Comparison of ENCODE assay signal across 2 cellular contexts in the genomic region with DNA sequence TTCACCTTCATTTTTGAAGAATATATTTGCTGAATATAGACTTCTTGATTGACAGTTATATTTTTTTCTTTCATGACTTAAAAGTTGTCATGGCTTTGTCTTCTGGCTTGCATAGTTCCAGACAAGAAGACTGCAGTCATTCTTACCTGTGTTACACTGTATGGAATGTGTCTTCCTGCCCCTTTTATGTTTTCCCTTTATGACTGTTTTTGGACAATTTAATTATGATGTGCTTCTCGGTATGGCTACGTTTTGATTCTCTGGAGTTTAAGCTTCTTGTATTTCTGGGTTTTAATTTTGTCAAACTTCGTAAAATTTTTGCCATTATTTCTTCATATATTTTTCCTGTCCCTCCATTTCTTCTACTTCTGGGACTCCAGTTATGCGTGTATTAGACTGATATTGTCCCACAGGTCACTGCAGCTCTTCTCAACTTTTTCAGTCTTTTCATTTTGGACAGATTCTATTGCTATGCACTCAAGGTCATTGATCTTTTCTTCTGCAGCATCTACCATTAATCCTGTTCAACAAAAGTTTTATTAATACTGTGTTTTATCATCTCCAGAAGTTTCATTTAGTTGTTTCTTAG.
A peak's percentile ranks its signal among the peaks of the same experiment; 100 is the strongest.
TF ChIP-seq lines count a peak whose summit lies in the region.

No MANE protein-coding gene starts in this region.

TF ChIP-seq in HEK293T, 16 proteins besides CTCF, POLR2A, EP300 and RAD21:
- TF ChIP-seq LEF1 (IDR thresholded peaks at IDR 0.05; ENCODE audit: borderline replicate concordance) (no peak), SP1 (IDR thresholded peaks at IDR 0.05) (no peak), ARNT (IDR thresholded peaks at IDR 0.05) (no peak), FOXK2 (IDR thresholded peaks at IDR 0.05) (no peak)
- TF ChIP-seq, protein P1, sequence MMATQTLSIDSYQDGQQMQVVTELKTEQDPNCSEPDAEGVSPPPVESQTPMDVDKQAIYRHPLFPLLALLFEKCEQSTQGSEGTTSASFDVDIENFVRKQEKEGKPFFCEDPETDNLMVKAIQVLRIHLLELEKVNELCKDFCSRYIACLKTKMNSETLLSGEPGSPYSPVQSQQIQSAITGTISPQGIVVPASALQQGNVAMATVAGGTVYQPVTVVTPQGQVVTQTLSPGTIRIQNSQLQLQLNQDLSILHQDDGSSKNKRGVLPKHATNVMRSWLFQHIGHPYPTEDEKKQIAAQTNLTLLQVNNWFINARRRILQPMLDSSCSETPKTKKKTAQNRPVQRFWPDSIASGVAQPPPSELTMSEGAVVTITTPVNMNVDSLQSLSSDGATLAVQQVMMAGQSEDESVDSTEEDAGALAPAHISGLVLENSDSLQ (IDR thresholded peaks at IDR 0.05), result peak; percentile 15; the same call in 1 of the 2 replicates

TF ChIP-seq in GM12878, 131 proteins besides CTCF, POLR2A, EP300 and RAD21:
- TF ChIP-seq, protein P1 (IDR thresholded peaks at IDR 0.05), result 0 out of 2 replicates have a peak, but pooled peaks have one; percentile 22
- TF ChIP-seq ZNF217 (IDR thresholded peaks at IDR 0.05), result no peak
- no peak for TF ChIP-seq CHD2 (IDR thresholded peaks at IDR 0.05; ENCODE audit: borderline replicate concordance, low read depth, low read length)
